In genomic region chr17:14086189-14086588, GRCh38 we compare ENCODE assay signal across 15 cellular contexts. TPM values are rescaled to one million over a fixed set of nuclear protein-coding genes. Genes with fewer than 3 reads are reported as not detected.
DNase-seq lines count a peak whose midpoint lies in the region; ATAC-seq, FAIRE-seq and TF ChIP-seq lines count a peak whose summit lies in the region.
"Had no signal": no experiment of that assay in that cellular context is flagged by ENCODE, and none has a peak within 500 bp of the region (broad histone marks: within the 10 kb centered on the region; RNA-seq: fewer than 3 reads in every experiment).

No MANE protein-coding gene starts in this region.

- POLR2A ChIA-PET in MCF 10A (lab: Yijun Ruan, JAX), result interaction anchor here (1.2 kb wide), 1 partner anchor 9 kb away, joined by 4 read pairs; no protein-coding TSS in a partner anchor

- H3K36me3 Mint-ChIP-seq in MCF 10A (ENCODE audit: insufficient read depth, unreplicated experiment), result peaks cover 22% of the 10 kb centered on the region
- H3K36me3 Mint-ChIP-seq in stimulated activated effector memory CD8-positive, alpha-beta T cell treated with anti-CD3 and anti-CD28 coated beads, Interleukin-12 subunit alpha, Interleukin-12 subunit beta, amount 100 ng/mL, for 72 hours, result peaks cover 16% of the 10 kb centered on the region

- TF ChIP-seq POLR2A in breast epithelium (IDR thresholded peaks at IDR 0.05) (no peak), right lobe of liver (IDR thresholded peaks at IDR 0.05) (no peak)

- peaks cover 6% of the 10 kb centered on the region for H3K4me1 Mint-ChIP-seq in MCF 10A (ENCODE audit: insufficient read depth, unreplicated experiment)
- peaks cover 29% of the 10 kb centered on the region for H3K4me1 Mint-ChIP-seq in stimulated activated effector memory CD8-positive, alpha-beta T cell treated with anti-CD3 and anti-CD28 coated beads, Interleukin-12 subunit alpha, Interleukin-12 subunit beta, amount 100 ng/mL, for 72 hours

- H3K9me3 ChIP-seq in breast epithelium, result no peaks in the 10 kb centered on the region
- no peaks in the 10 kb centered on the region for H3K9me3 ChIP-seq in right lobe of liver

- no peak overlapping the region for H3K27ac ChIP-seq in breast epithelium
- no peak overlapping the region for H3K27ac ChIP-seq in right lobe of liver

- ATAC-seq in right lobe of liver (peak in 3 of 4 donors; percentile 39 to 64 (median 56)), HG03175 (IDR thresholded peaks at IDR 0.05; ENCODE audit: unreplicated experiment) (no peak)
- ATAC-seq in stimulated activated effector memory CD8-positive, alpha-beta T cell treated with anti-CD3 and anti-CD28 coated beads, Interleukin-12 subunit alpha, Interleukin-12 subunit beta, amount 100 ng/mL, for 72 hours, result no peak

- 40% methylated on average over 2 of the region's 2 CpGs for whole genome bisulfite sequencing in right lobe of liver (ENCODE audit: insufficient coverage, low coverage, low lambda C conversion rate, missing lambda C conversion rate)

- FAIRE-seq in endometrium (lab: Jason Lieb, UNC), result peak; percentile 77
- FAIRE-seq: GM12892 had no signal

- H3K27me3 Mint-ChIP-seq in MCF 10A (ENCODE audit: insufficient read depth, unreplicated experiment), result no peaks in the 10 kb centered on the region
- H3K27me3 Mint-ChIP-seq: B cell; CD4-positive, alpha-beta memory T cell had no signal

- no peaks in the 10 kb centered on the region for H3K9me3 Mint-ChIP-seq in MCF 10A (ENCODE audit: unreplicated experiment)
- H3K9me3 Mint-ChIP-seq in stimulated activated effector memory CD8-positive, alpha-beta T cell treated with anti-CD3 and anti-CD28 coated beads, Interleukin-12 subunit alpha, Interleukin-12 subunit beta, amount 100 ng/mL, for 72 hours, result no peaks in the 10 kb centered on the region
- H3K9me3 Mint-ChIP-seq: CD4-positive, alpha-beta memory T cell; H9 had no signal

- intact Hi-C loops in MCF 10A (cut with micrococcal nuclease) (no loop called here), breast epithelium (cut with DNase I; ENCODE audit: low total_unique reads) (no loop called here), right lobe of liver (cut with DNase I) (no loop called here)

- no peaks in the 10 kb centered on the region for H3K27me3 ChIP-seq in breast epithelium
- no peaks in the 10 kb centered on the region for H3K27me3 ChIP-seq in right lobe of liver

- CTCF ChIA-PET in MCF 10A (lab: Yijun Ruan, JAX), result no interaction called here

- H3K36me3 ChIP-seq in breast epithelium (no peaks in the 10 kb centered on the region), right lobe of liver (no peaks in the 10 kb centered on the region)

- no peak overlapping the region for H3K4me3 Mint-ChIP-seq in MCF 10A (ENCODE audit: unreplicated experiment)
- no peak overlapping the region for H3K4me3 Mint-ChIP-seq in stimulated activated effector memory CD8-positive, alpha-beta T cell treated with anti-CD3 and anti-CD28 coated beads, Interleukin-12 subunit alpha, Interleukin-12 subunit beta, amount 100 ng/mL, for 72 hours
- H3K4me3 Mint-ChIP-seq: B cell; CD4-positive, alpha-beta memory T cell; H9 had no signal

- H3K4me1 ChIP-seq in breast epithelium (no peaks in the 10 kb centered on the region), right lobe of liver (peaks cover 0 to 7% (median 0%) of the 10 kb centered on the region in 4 donors)

- no peak overlapping the region for H3K4me3 ChIP-seq in breast epithelium
- no peak overlapping the region for H3K4me3 ChIP-seq in right lobe of liver

- H3K27ac Mint-ChIP-seq in MCF 10A (ENCODE audit: low read depth, unreplicated experiment), result peak overlapping the region; percentile 29
- no peak overlapping the region for H3K27ac Mint-ChIP-seq in stimulated activated effector memory CD8-positive, alpha-beta T cell treated with anti-CD3 and anti-CD28 coated beads, Interleukin-12 subunit alpha, Interleukin-12 subunit beta, amount 100 ng/mL, for 72 hours
- H3K27ac Mint-ChIP-seq: B cell, H9 had no signal

- BruUV-seq in MCF 10A (replicated peaks; lab: Mats Ljungman, UMichigan), result no TSS peak

- DNase-seq in MCF 10A (ENCODE audit: unreplicated experiment) (no peak), breast epithelium (ENCODE audit: low spot score in 2 of 2) (no peak), right lobe of liver (no peak)
- DNase-seq in stimulated activated effector memory CD8-positive, alpha-beta T cell treated with anti-CD3 and anti-CD28 coated beads, Interleukin-12 subunit alpha, Interleukin-12 subunit beta, amount 100 ng/mL, for 72 hours (ENCODE audit: low spot score in 2 of 2), result no peak
- DNase-seq in stimulated activated CD4-positive, alpha-beta T cell treated with anti-CD3 and anti-CD28 coated beads, Interleukin-1b, Interleukin-23, amount 100 ng/mL, for 48 hours, result no peak
- DNase-seq: 8988T; C1 segment of cervical spinal cord; CD4-positive, alpha-beta memory T cell; DMS79; GOT3; H9 had no signal

- TF ChIP-seq CTCF in MCF 10A (IDR thresholded peaks at IDR 0.05; ENCODE audit: unreplicated experiment) (no peak), breast epithelium (IDR thresholded peaks at IDR 0.05) (no peak), right lobe of liver (IDR thresholded peaks at IDR 0.05) (no peak)

RNA-seq across cellular contexts. Expression of gene COX10, which starts 16.9 kb away (rescaled TPM):
- 16.4 and 21.0 TPM in 2 replicates for total RNA-seq in MCF 10A (2022)
- 10 to 100 TPM; 18.0 to 30.6 (median 18.2) TPM for total RNA-seq in breast epithelium
- total RNA-seq in right lobe of liver, result 10 to 100 TPM in 2 of 6 experiments, 1 to 10 TPM in 4; 6.8 to 23.0 (median 9.0) TPM

Comparison
In these comparisons a context has a peak if more than half of its experiments do, and no peak if none do; other contexts are left out.
1. ATAC-seq: peak in right lobe of liver (3 of 4); none in HG03175 (single experiment) and stimulated activated effector memory CD8-positive, alpha-beta T cell treated with anti-CD3 and anti-CD28 coated beads, Interleukin-12 subunit alpha, Interleukin-12 subunit beta, amount 100 ng/mL, for 72 hours (single experiment).